Comparison of ENCODE assay signal across 11 cellular contexts in the genomic region with DNA sequence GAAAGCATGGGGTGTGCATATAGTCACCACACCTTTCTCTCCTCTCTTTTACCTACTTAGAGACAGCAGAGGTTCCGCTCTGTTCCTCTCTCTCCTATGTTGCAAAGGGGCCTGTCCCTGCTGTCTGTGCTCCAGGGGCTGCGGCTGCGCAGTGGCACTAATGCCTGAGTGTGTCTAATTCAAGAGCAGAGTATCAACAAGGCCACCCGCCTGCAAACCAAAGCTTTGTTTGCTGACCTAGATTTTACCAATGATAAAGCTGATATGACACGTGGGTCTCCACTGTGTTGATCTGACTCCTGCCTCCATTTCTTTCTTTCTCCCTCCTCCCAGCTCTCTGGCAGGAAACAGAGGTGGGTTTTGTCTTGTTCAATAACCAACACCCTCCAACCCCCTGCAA.
DNase-seq lines count a peak whose midpoint lies in the region; ATAC-seq and TF ChIP-seq lines count a peak whose summit lies in the region.
"Had no signal": no experiment of that assay in that cellular context is flagged by ENCODE, and none has a peak within 500 bp of the region (broad histone marks: within the 10 kb centered on the region; RNA-seq: fewer than 3 reads in every experiment).

No MANE protein-coding gene starts in this region.

- H3K4me1 ChIP-seq in CD4-positive, CD25-positive, alpha-beta regulatory T cell (ENCODE audit: control insufficient read depth, insufficient read depth, low read length, poor library complexity, severe bottlenecking): peaks cover 30% of the 10 kb centered on the region
- peaks cover 16% of the 10 kb centered on the region for H3K4me1 ChIP-seq in osteoblast (ENCODE audit: insufficient read depth, low read length)

- H3K4me3 ChIP-seq in CD4-positive, CD25-positive, alpha-beta regulatory T cell (ENCODE audit: low read depth, low read length): peak overlapping the region; percentile 19
- no peak overlapping the region for H3K4me3 ChIP-seq in osteoblast (ENCODE audit: insufficient read depth, low read length)
- H3K4me3 ChIP-seq: GM12878 had no signal

- H3K27me3 ChIP-seq in CD4-positive, CD25-positive, alpha-beta regulatory T cell (ENCODE audit: control insufficient read depth, insufficient read depth, low read length): no peaks in the 10 kb centered on the region
- no peaks in the 10 kb centered on the region for H3K27me3 ChIP-seq in osteoblast (ENCODE audit: insufficient read depth, low read length)

- peak overlapping the region; percentile 93 to 99 (median 95) for H3K27ac Mint-ChIP-seq in CD4-positive, CD25-positive, alpha-beta regulatory T cell
- peak overlapping the region; percentile 23 for H3K27ac Mint-ChIP-seq in nephron progenitor cell

- H3K27ac ChIP-seq in CD4-positive, CD25-positive, alpha-beta regulatory T cell (ENCODE audit: insufficient read depth, low read length, poor library complexity, severe bottlenecking): peak overlapping the region; percentile 70
- H3K27ac ChIP-seq in osteoblast (ENCODE audit: low read depth, low read length): no peak overlapping the region
- H3K27ac ChIP-seq: parathyroid adenoma had no signal

- no peak for TF ChIP-seq CTCF in nephron progenitor cell (IDR thresholded peaks at IDR 0.05)
- TF ChIP-seq CTCF in osteoblast (IDR thresholded peaks at IDR 0.05; ENCODE audit: extremely low read depth, low read depth, low read length): no peak

- peak; percentile 75 to 81 for ATAC-seq in CD4-positive, CD25-positive, alpha-beta regulatory T cell (ENCODE audit: low read depth in 2 of 2)
- ATAC-seq in GM18868 (IDR thresholded peaks at IDR 0.05; ENCODE audit: unreplicated experiment) (no peak), HG02840 (IDR thresholded peaks at IDR 0.05; ENCODE audit: low FRiP score, unreplicated experiment) (no peak)
- ATAC-seq: GM12878 had no signal

- peak overlapping the region; percentile 7 to 82 (median 60) for H3K4me3 Mint-ChIP-seq in CD4-positive, CD25-positive, alpha-beta regulatory T cell
- no peak overlapping the region for H3K4me3 Mint-ChIP-seq in nephron progenitor cell

- no peaks in the 10 kb centered on the region for H3K79me2 ChIP-seq in osteoblast (ENCODE audit: insufficient read depth, low read length)
- H3K79me2 ChIP-seq: parathyroid adenoma had no signal

- H3K9me3 ChIP-seq in CD4-positive, CD25-positive, alpha-beta regulatory T cell (ENCODE audit: control insufficient read depth in 2 of 2, low read length in 2 of 2): no peaks in the 10 kb centered on the region
- no peaks in the 10 kb centered on the region for H3K9me3 ChIP-seq in osteoblast (ENCODE audit: low read depth, low read length)

- H3K4me2 ChIP-seq in osteoblast (ENCODE audit: insufficient read depth, low read length): no peak overlapping the region

- H3K36me3 Mint-ChIP-seq in CD4-positive, CD25-positive, alpha-beta regulatory T cell: peaks cover 57% of the 10 kb centered on the region
- peaks cover 37% of the 10 kb centered on the region for H3K36me3 Mint-ChIP-seq in nephron progenitor cell (ENCODE audit: low read depth)

- H4K20me1 ChIP-seq in osteoblast (ENCODE audit: insufficient read depth, low read length): peaks cover 4% of the 10 kb centered on the region

- peaks cover 0 to 4% (median 0%) of the 10 kb centered on the region in 7 donors for H3K9me3 Mint-ChIP-seq in CD4-positive, CD25-positive, alpha-beta regulatory T cell
- H3K9me3 Mint-ChIP-seq in nephron progenitor cell: peaks cover 17% of the 10 kb centered on the region

- no peak overlapping the region for H2AFZ ChIP-seq in osteoblast (ENCODE audit: low read length)
- H2AFZ ChIP-seq: parathyroid adenoma had no signal

- peaks cover 25 to 54% (median 30%) of the 10 kb centered on the region in 4 donors for H3K4me1 Mint-ChIP-seq in CD4-positive, CD25-positive, alpha-beta regulatory T cell
- H3K4me1 Mint-ChIP-seq in nephron progenitor cell: peaks cover 7% of the 10 kb centered on the region

- DNase-seq in CD4-positive, CD25-positive, alpha-beta regulatory T cell: peak; percentile 30 to 73 (median 58)
- DNase-seq in NCI-H187 treated with DMSO at 0.1 percent for 48 hours (lab: John Stamatoyannopoulos, UW) (peak; percentile 53), nephron progenitor cell (no peak), osteoblast (ENCODE audit: insufficient read length, low spot score, missing footprints) (no peak), NCI-H1436 treated with DMSO at 0.1 percent for 48 hours (lab: John Stamatoyannopoulos, UW) (no peak)
- peak; percentile 41 for DNase-seq in activated T-helper 9 cell treated with anti-CD3 and anti-CD28 coated beads, Interleukin-2, amount 50 U/mL, for 16 hours (ENCODE audit: low read depth)
- DNase-seq: H7 had no signal

- H3K36me3 ChIP-seq in CD4-positive, CD25-positive, alpha-beta regulatory T cell (ENCODE audit: control insufficient read depth, insufficient read depth, low read length): peaks cover 33% of the 10 kb centered on the region
- peaks cover 20% of the 10 kb centered on the region for H3K36me3 ChIP-seq in osteoblast (ENCODE audit: insufficient read depth, low read length)

- H3K27me3 Mint-ChIP-seq in CD4-positive, CD25-positive, alpha-beta regulatory T cell: no peaks in the 10 kb centered on the region
- H3K27me3 Mint-ChIP-seq in nephron progenitor cell (ENCODE audit: low read depth, poor library complexity): no peaks in the 10 kb centered on the region

Comparison
In these comparisons a context has a peak if more than half of its experiments do, and no peak if none do; other contexts are left out.
1. ATAC-seq: peak in CD4-positive, CD25-positive, alpha-beta regulatory T cell (2 of 2); none in GM18868 (single experiment) and HG02840 (single experiment).
2. DNase-seq: peak in CD4-positive, CD25-positive, alpha-beta regulatory T cell (3 of 3), NCI-H187 treated with DMSO at 0.1 percent for 48 hours (single experiment) and activated T-helper 9 cell treated with anti-CD3 and anti-CD28 coated beads, Interleukin-2, amount 50 U/mL, for 16 hours (single experiment); none in nephron progenitor cell (single experiment), osteoblast (single experiment) and NCI-H1436 treated with DMSO at 0.1 percent for 48 hours (single experiment).